9 cellular contexts compared by ENCODE assay signal in the genomic region with DNA sequence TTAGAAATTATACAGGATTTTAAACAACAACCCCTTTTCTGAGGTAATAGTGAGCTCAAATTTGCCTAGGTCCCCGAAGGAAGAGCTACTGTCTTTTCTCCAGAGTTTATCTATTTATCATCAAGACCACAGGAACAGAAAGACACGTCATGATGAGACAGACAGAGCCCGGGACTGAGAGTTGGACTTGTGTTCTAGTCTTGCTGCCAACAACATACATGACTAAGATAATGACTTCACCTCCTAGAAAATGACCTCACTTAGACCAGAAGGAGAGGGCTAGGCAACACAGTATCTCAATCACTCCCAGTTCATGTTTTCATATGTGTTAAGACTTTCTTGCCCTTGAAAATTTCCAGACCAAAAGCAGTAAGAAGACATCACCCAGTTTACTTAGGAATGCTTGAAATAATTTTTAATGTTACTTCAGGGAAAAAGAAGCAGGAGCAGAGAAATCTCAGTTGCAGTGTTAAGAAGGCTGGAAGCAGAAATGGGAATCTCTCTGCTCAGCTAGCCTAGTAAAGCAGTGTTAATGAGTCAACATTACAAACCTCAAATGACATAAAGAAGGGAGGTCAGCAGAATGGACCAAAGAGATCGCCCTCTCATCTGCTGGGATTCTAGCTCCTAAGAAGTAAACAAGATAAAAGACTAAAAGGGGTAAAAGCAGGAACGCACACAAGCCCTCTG.
DNase-seq lines count a peak whose midpoint lies in the region; ATAC-seq lines count a peak whose summit lies in the region.
"Had no signal": no experiment of that assay in that cellular context is flagged by ENCODE, and none has a peak within 500 bp of the region (broad histone marks: within the 10 kb centered on the region; RNA-seq: fewer than 3 reads in every experiment).

No MANE protein-coding gene starts in this region.

- peaks cover 68% of the 10 kb centered on the region for H3K4me1 ChIP-seq in muscle layer of colon (ENCODE audit: insufficient read depth, low read length)

- peak overlapping the region; percentile 24 for H3K27ac ChIP-seq in cingulate gyrus (ENCODE audit: low read depth, low read length)
- peak overlapping the region; percentile 80 for H3K27ac ChIP-seq in muscle layer of colon (ENCODE audit: low read depth, low read length)
- H3K27ac ChIP-seq: VCaP had no signal

- H3K27me3 ChIP-seq in muscle layer of colon (ENCODE audit: control insufficient read depth in 1 of 2, insufficient read depth in 2 of 2, low read length in 2 of 2) = no peaks in the 10 kb centered on the region

- H3K36me3 ChIP-seq in muscle layer of colon (ENCODE audit: insufficient read depth, low read length) = no peaks in the 10 kb centered on the region

- ATAC-seq in HG03457 (IDR thresholded peaks at IDR 0.05; ENCODE audit: unreplicated experiment) (no peak), GM21529 (IDR thresholded peaks at IDR 0.05; ENCODE audit: unreplicated experiment) (no peak), GM21528 (IDR thresholded peaks at IDR 0.05; ENCODE audit: low FRiP score, unreplicated experiment) (no peak)

- no peaks in the 10 kb centered on the region for H3K9me3 ChIP-seq in muscle layer of colon (ENCODE audit: low read length)

- DNase-seq in AG08395 (ENCODE audit: low spot score) (peak; percentile 88), LoVo (ENCODE audit: low spot score) (peak; percentile 41), GM19238 (ENCODE audit: insufficient read length, low spot score) (no peak)

- no peak overlapping the region for H3K4me3 ChIP-seq in muscle layer of colon (ENCODE audit: low read depth in 1 of 2, low read length in 2 of 2)

- H3K9ac ChIP-seq in muscle layer of colon (ENCODE audit: low read length) = peak overlapping the region; percentile 41
